Comparison of ENCODE assay signal across 21 cellular contexts in the genomic region with DNA sequence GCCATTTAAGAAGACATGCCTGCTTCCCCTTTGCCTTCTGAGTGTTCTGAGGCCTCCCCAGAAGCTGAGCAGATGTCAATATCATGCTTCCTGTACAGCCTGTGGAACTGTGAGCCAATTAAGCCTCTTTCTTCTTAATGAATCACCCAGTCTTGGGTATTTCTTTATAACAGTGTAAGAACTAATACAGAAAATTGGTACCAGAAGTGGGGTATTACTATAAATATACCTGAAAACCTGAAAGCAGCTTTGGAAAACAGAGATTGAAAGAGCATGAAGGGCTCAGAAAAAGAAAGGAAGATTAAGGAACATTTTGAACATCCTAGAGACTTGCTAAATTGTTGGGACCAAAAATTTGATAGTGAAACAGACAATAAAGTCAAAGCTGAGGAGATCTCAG. TPM values are rescaled to one million over a fixed set of nuclear protein-coding genes. Genes with fewer than 3 reads are reported as not detected.
DNase-seq lines count a peak whose midpoint lies in the region; ATAC-seq and TF ChIP-seq lines count a peak whose summit lies in the region.
"Had no signal": no experiment of that assay in that cellular context is flagged by ENCODE, and none has a peak within 500 bp of the region (broad histone marks: within the 10 kb centered on the region; RNA-seq: fewer than 3 reads in every experiment).

No MANE protein-coding gene starts in this region.

- no peak overlapping the region for H3K27ac ChIP-seq in HEK293 (ENCODE audit: extremely low read depth, low read depth, low read length)
- H3K27ac ChIP-seq: BLaER1 treated with 17β-estradiol and CSF1 and Interleukin-3, amounts not matched to agents 10 nM and 100 nM; C4-2B had no signal

- TF ChIP-seq CTCF in Caco-2 (IDR thresholded peaks at IDR 0.05; ENCODE audit: insufficient read depth in 1 of 2, low read depth in 1 of 2, low read length in 1 of 2, severe bottlenecking in 1 of 2, unreplicated experiment in 1 of 2) (no peak), HEK293 (tag by site-specific recombination; IDR thresholded peaks at IDR 0.05) (no peak), endothelial cell (IDR thresholded peaks at IDR 0.05; ENCODE audit: unreplicated experiment) (no peak)

- H3K27me3 ChIP-seq in Caco-2 (replicated peaks; ENCODE audit: control insufficient read depth, insufficient read depth, low read length), result no peaks in the 10 kb centered on the region
- H3K27me3 ChIP-seq: BLaER1 treated with 17β-estradiol and CSF1 and Interleukin-3, amounts not matched to agents 10 nM and 100 nM had no signal

- peaks cover 25% of the 10 kb centered on the region for H3K9me3 Mint-ChIP-seq in Caco-2 (ENCODE audit: unreplicated experiment)
- peaks cover 12% of the 10 kb centered on the region for H3K9me3 Mint-ChIP-seq in endothelial cell (ENCODE audit: unreplicated experiment)

- H3K36me3 ChIP-seq in Caco-2 (ENCODE audit: control insufficient read depth, insufficient read depth, low read length) (no peaks in the 10 kb centered on the region), HEK293 (ENCODE audit: control insufficient read depth in 2 of 2, insufficient read depth in 1 of 2, low read length in 2 of 2) (no peaks in the 10 kb centered on the region)

- CTCF ChIA-PET in Caco-2 (lab: Charles Lee), result no interaction called here
- CTCF ChIA-PET in HEK293 (lab: Yijun Ruan, JAX), result no interaction called here

- H3K4me3 Mint-ChIP-seq in Caco-2 (ENCODE audit: unreplicated experiment) (no peak overlapping the region), endothelial cell (ENCODE audit: unreplicated experiment) (peak overlapping the region; percentile 9)
- H3K4me3 Mint-ChIP-seq: B cell; CD4-positive, alpha-beta T cell; CD8-positive, alpha-beta T cell had no signal

- no TSS peak for BruUV-seq in Caco-2 (replicated peaks; lab: Mats Ljungman, UMichigan)

- DNase-seq in Caco-2 (no peak), endothelial cell (ENCODE audit: low spot score) (no peak), OCI-M1 (lab: John Stamatoyannopoulos, UW) (no peak), epidermal melanocyte (ENCODE audit: insufficient read length, low spot score) (no peak)
- DNase-seq: 8988T; AML-193; CD4-positive, alpha-beta T cell; CD8-positive, alpha-beta T cell; DMS 273 treated with DMSO at 0.1 percent for 48 hours; DMS153; DMS53; DMS79; DND-41; EL; GDM1 had no signal

- intact Hi-C loops in Caco-2 (cut with micrococcal nuclease; ENCODE audit: unreplicated experiment), result no loop called here

- H3K4me1 ChIP-seq in Caco-2 (peaks cover 12% of the 10 kb centered on the region), HEK293 (ENCODE audit: control insufficient read depth, insufficient read depth, low read length) (no peaks in the 10 kb centered on the region)
- H3K4me1 ChIP-seq: BLaER1 treated with 17β-estradiol and CSF1 and Interleukin-3, amounts not matched to agents 10 nM and 100 nM had no signal

- H3K4me3 ChIP-seq in Caco-2 (ENCODE audit: low read depth, low read length) (no peak overlapping the region), HEK293 (ENCODE audit: low read depth, low read length) (no peak overlapping the region)
- H3K4me3 ChIP-seq: BLaER1 treated with 17β-estradiol and CSF1 and Interleukin-3, amounts not matched to agents 10 nM and 100 nM; GM12878 had no signal

- H3K27me3 Mint-ChIP-seq in Caco-2 (ENCODE audit: insufficient read depth, unreplicated experiment) (no peaks in the 10 kb centered on the region), endothelial cell (ENCODE audit: unreplicated experiment) (peaks cover 4% of the 10 kb centered on the region)
- H3K27me3 Mint-ChIP-seq: B cell had no signal

- H3K4me1 Mint-ChIP-seq in Caco-2 (ENCODE audit: low read depth, unreplicated experiment) (peaks cover 14% of the 10 kb centered on the region), endothelial cell (ENCODE audit: unreplicated experiment) (no peaks in the 10 kb centered on the region)
- H3K4me1 Mint-ChIP-seq: B cell had no signal

- H3K36me3 Mint-ChIP-seq in Caco-2 (ENCODE audit: insufficient read depth, unreplicated experiment), result peaks cover 64% of the 10 kb centered on the region
- peaks cover 18% of the 10 kb centered on the region for H3K36me3 Mint-ChIP-seq in endothelial cell (ENCODE audit: low read depth, unreplicated experiment)
- H3K36me3 Mint-ChIP-seq: CD8-positive, alpha-beta T cell had no signal

- ATAC-seq in GM21528 (IDR thresholded peaks at IDR 0.05; ENCODE audit: low FRiP score, unreplicated experiment), result no peak
- ATAC-seq: CD8-positive, alpha-beta T cell; GM12878 had no signal

- peaks cover 33% of the 10 kb centered on the region for H3K9me3 ChIP-seq in Caco-2
- no peaks in the 10 kb centered on the region for H3K9me3 ChIP-seq in HEK293 (ENCODE audit: control insufficient read depth, insufficient read depth, low read depth, low read length)

- H3K27ac Mint-ChIP-seq in Caco-2 (ENCODE audit: unreplicated experiment) (peak overlapping the region; percentile 33), endothelial cell (ENCODE audit: unreplicated experiment) (no peak overlapping the region)
- H3K27ac Mint-ChIP-seq: B cell; CD4-positive, alpha-beta T cell; CD8-positive, alpha-beta T cell had no signal

- POLR2A ChIA-PET in Caco-2 (lab: Charles Lee), result no interaction called here
- POLR2A ChIA-PET in HEK293 (lab: Yijun Ruan, JAX), result no interaction called here

TF ChIP-seq in HEK293, 187 proteins besides CTCF, POLR2A, EP300 and RAD21:
- TF ChIP-seq ZNF416 (tag by site-specific recombination; IDR thresholded peaks at IDR 0.05) (no peak), ZNF707 (tag by site-specific recombination; IDR thresholded peaks at IDR 0.05) (peak; percentile 75)

RNA-seq across cellular contexts. Expression of gene RNF32, which starts 12.0 kb away (rescaled TPM):
- 24.1 and 26.0 TPM in 2 replicates for total RNA-seq in Caco-2 (2022)
- 1.9 TPM for total RNA-seq in endothelial cell (ENCODE audit: unreplicated experiment)
